Comparison of ENCODE assay signal across 3 cellular contexts in genomic region chr2:216746268-216746667, GRCh38. TPM values are rescaled to one million over a fixed set of nuclear protein-coding genes. Genes with fewer than 3 reads are reported as not detected.
"Had no signal": no experiment of that assay in that cellular context is flagged by ENCODE, and none has a peak within 500 bp of the region (broad histone marks: within the 10 kb centered on the region; RNA-seq: fewer than 3 reads in every experiment).

No MANE protein-coding gene starts in this region.

RNA-seq across cellular contexts. Expression of gene IGFBP5, which starts 50.9 kb away (rescaled TPM):
- total RNA-seq: activated CD4-positive, alpha-beta T cell treated with anti-CD3 and anti-CD28 coated beads, Interleukin-2, amount 10 ng/mL, durations not matched to agents 7 days and 5 days; naive thymus-derived CD4-positive, alpha-beta T cell had no signal
- polyA plus RNA-seq: immature natural killer cell; naive thymus-derived CD4-positive, alpha-beta T cell had no signal
